ENCODE assay signal across 25 cellular contexts in genomic region chr14:35220027-35220676, GRCh38.
"Had no signal": no experiment of that assay in that cellular context is flagged by ENCODE, and none has a peak within 500 bp of the region (broad histone marks: within the 10 kb centered on the region; RNA-seq: fewer than 3 reads in every experiment).

No MANE protein-coding gene starts in this region.

- H3K27me3 ChIP-seq: colonic mucosa, left lung, neutrophil, sigmoid colon, SJSA1, suprapubic skin, tibial nerve had no signal

- H3K4me3 ChIP-seq: colonic mucosa, left lung, lower lobe of right lung, sigmoid colon, SJSA1, suprapubic skin, tibial nerve had no signal

- H3K4me1 ChIP-seq: colonic mucosa, lower lobe of right lung, tibial nerve had no signal

- H3K27ac ChIP-seq: colonic mucosa, left lung, lower lobe of right lung, neutrophil, sigmoid colon, SJSA1, suprapubic skin, tibial nerve had no signal

- H3K36me3 ChIP-seq: colonic mucosa, lower lobe of right lung, neutrophil, sigmoid colon, SJSA1, suprapubic skin, tibial nerve had no signal

- DNase-seq: activated CD4-positive, alpha-beta memory T cell treated with anti-CD3 and anti-CD28 coated beads, Interleukin-2, amount 10 ng/mL, durations not matched to agents 7 days and 5 days; activated CD4-positive, alpha-beta T cell treated with anti-CD3 and anti-CD28 coated beads, Interleukin-2, amount 10 ng/mL, durations not matched to agents 24 days and 14 days; activated CD8-positive, alpha-beta memory T cell treated with anti-CD3 and anti-CD28 coated beads, Interleukin-2, amount 10 ng/mL, durations not matched to agents 7 days and 5 days; activated gamma-delta T cell; activated naive CD4-positive, alpha-beta T cell treated with anti-CD3 and anti-CD28 coated beads, Interleukin-2, amount 10 ng/mL, durations not matched to agents 7 days and 5 days; anterior cingulate cortex; cerebellar nuclear complex; colonic mucosa; effector CD8-positive, alpha-beta T cell; left lung; lower lobe of right lung; mesendoderm; retina; sigmoid colon; small intestine; stimulated activated CD4-positive, alpha-beta T cell treated with anti-CD3 and anti-CD28 coated beads, Interleukin-4, amount 100 ng/mL, for 4 hours; stimulated activated CD8-positive, alpha-beta memory T cell treated with anti-CD3 and anti-CD28 coated beads, Interleukin-4, amount 100 ng/mL, for 48 hours; stimulated activated naive CD4-positive, alpha-beta T cell; T-cell had no signal

- H3K9me3 Mint-ChIP-seq: activated CD4-positive, alpha-beta memory T cell treated with anti-CD3 and anti-CD28 coated beads, Interleukin-2, amount 10 ng/mL, durations not matched to agents 7 days and 5 days; activated CD4-positive, alpha-beta T cell treated with anti-CD3 and anti-CD28 coated beads, Interleukin-2, amount 10 ng/mL, durations not matched to agents 24 days and 14 days; activated naive CD4-positive, alpha-beta T cell treated with anti-CD3 and anti-CD28 coated beads, Interleukin-2, amount 10 ng/mL, durations not matched to agents 7 days and 5 days; nephron; T-cell; T-helper 2 cell treated with Interferon-gamma antibody and Interleukin-4, amounts not matched to agents 5 μg/mL and 100 μg/mL, for 36 hours had no signal

- H3K9me3 ChIP-seq: colonic mucosa, left lung, lower lobe of right lung, neutrophil, sigmoid colon, SJSA1, suprapubic skin, tibial nerve had no signal

- H3K27ac Mint-ChIP-seq: activated CD4-positive, alpha-beta memory T cell treated with anti-CD3 and anti-CD28 coated beads, Interleukin-2, amount 10 ng/mL, durations not matched to agents 7 days and 5 days; activated CD4-positive, alpha-beta T cell treated with anti-CD3 and anti-CD28 coated beads, Interleukin-2, amount 10 ng/mL, durations not matched to agents 24 days and 14 days; activated CD8-positive, alpha-beta memory T cell treated with anti-CD3 and anti-CD28 coated beads, Interleukin-2, amount 10 ng/mL, durations not matched to agents 7 days and 5 days; activated naive CD4-positive, alpha-beta T cell treated with anti-CD3 and anti-CD28 coated beads, Interleukin-2, amount 10 ng/mL, durations not matched to agents 7 days and 5 days; nephron; T-helper 2 cell treated with Interferon-gamma antibody and Interleukin-4, amounts not matched to agents 5 μg/mL and 100 μg/mL, for 36 hours had no signal

- ATAC-seq: activated CD8-positive, alpha-beta memory T cell treated with anti-CD3 and anti-CD28 coated beads, Interleukin-2, amount 10 ng/mL, durations not matched to agents 7 days and 5 days; left lung; lower lobe of right lung; T-cell had no signal

- H3K27me3 Mint-ChIP-seq: activated CD4-positive, alpha-beta memory T cell treated with anti-CD3 and anti-CD28 coated beads, Interleukin-2, amount 10 ng/mL, durations not matched to agents 7 days and 5 days; activated CD4-positive, alpha-beta T cell treated with anti-CD3 and anti-CD28 coated beads, Interleukin-2, amount 10 ng/mL, durations not matched to agents 24 days and 14 days; activated CD8-positive, alpha-beta memory T cell treated with anti-CD3 and anti-CD28 coated beads, Interleukin-2, amount 10 ng/mL, durations not matched to agents 7 days and 5 days; activated naive CD4-positive, alpha-beta T cell treated with anti-CD3 and anti-CD28 coated beads, Interleukin-2, amount 10 ng/mL, durations not matched to agents 7 days and 5 days; T-cell had no signal

- H3K4me3 Mint-ChIP-seq: activated CD4-positive, alpha-beta memory T cell treated with anti-CD3 and anti-CD28 coated beads, Interleukin-2, amount 10 ng/mL, durations not matched to agents 7 days and 5 days; activated CD4-positive, alpha-beta T cell treated with anti-CD3 and anti-CD28 coated beads, Interleukin-2, amount 10 ng/mL, durations not matched to agents 24 days and 14 days; activated CD8-positive, alpha-beta memory T cell treated with anti-CD3 and anti-CD28 coated beads, Interleukin-2, amount 10 ng/mL, durations not matched to agents 7 days and 5 days; activated naive CD4-positive, alpha-beta T cell treated with anti-CD3 and anti-CD28 coated beads, Interleukin-2, amount 10 ng/mL, durations not matched to agents 7 days and 5 days; nephron; T-cell; T-helper 2 cell treated with Interferon-gamma antibody and Interleukin-4, amounts not matched to agents 5 μg/mL and 100 μg/mL, for 36 hours had no signal
